ENCODE assay signal across 9 cellular contexts in the genomic region with DNA sequence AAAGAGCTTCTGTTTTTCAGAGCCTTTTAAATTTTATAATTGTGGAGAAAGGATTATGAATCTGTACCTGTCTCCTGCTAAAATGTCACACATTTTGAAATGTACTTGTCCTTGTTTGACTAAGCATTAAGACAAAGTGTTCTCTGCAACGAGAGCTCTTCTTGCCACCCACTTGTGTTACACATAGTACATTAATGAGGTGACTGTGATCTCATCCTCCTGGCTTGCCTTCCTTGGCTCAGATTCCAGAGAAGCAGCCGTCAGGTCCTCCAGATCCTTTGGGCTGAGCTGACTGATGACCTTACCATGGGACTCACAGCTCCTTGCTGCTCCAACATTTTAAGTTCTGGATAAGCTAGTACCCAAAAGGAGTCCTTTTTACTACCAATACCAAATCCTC.
A peak's percentile ranks its signal among the peaks of the same experiment; 100 is the strongest.
DNase-seq lines count a peak whose midpoint lies in the region; ATAC-seq and TF ChIP-seq lines count a peak whose summit lies in the region.
"Had no signal": no experiment of that assay in that cellular context is flagged by ENCODE, and none has a peak within 500 bp of the region (broad histone marks: within the 10 kb centered on the region; RNA-seq: fewer than 3 reads in every experiment).

No MANE protein-coding gene starts in this region.

- no peaks in the 10 kb centered on the region for H3K9me3 Mint-ChIP-seq in glutamatergic neuron (ENCODE audit: unreplicated experiment)

- no peak overlapping the region for H3K4me3 ChIP-seq in astrocyte of the cerebellum (ENCODE audit: low read depth, low read length)
- no peak overlapping the region for H3K4me3 ChIP-seq in left ventricle myocardium inferior
- no peak overlapping the region for H3K4me3 ChIP-seq in upper lobe of right lung

- no peaks in the 10 kb centered on the region for H3K4me1 Mint-ChIP-seq in glutamatergic neuron (ENCODE audit: low read depth, unreplicated experiment)

- H3K36me3 Mint-ChIP-seq in glutamatergic neuron (ENCODE audit: unreplicated experiment) = no peaks in the 10 kb centered on the region

- CTCF ChIA-PET in GM10248 (lab: Yijun Ruan, JAX) = no interaction called here

- POLR2A ChIA-PET in GM10248 (lab: Yijun Ruan, JAX) = no interaction called here

- no peaks in the 10 kb centered on the region for H3K36me3 ChIP-seq in left ventricle myocardium inferior
- no peaks in the 10 kb centered on the region for H3K36me3 ChIP-seq in upper lobe of right lung

- peaks cover 8% of the 10 kb centered on the region for H3K9me3 ChIP-seq in left ventricle myocardium inferior (replicated peaks)
- no peaks in the 10 kb centered on the region for H3K9me3 ChIP-seq in upper lobe of right lung

- intact Hi-C loops in left ventricle myocardium inferior (cut with micrococcal nuclease) = no loop called here
- intact Hi-C loops in upper lobe of right lung (cut with DNase I) = no loop called here

- peaks cover 9% of the 10 kb centered on the region for H3K4me1 ChIP-seq in left ventricle myocardium inferior
- H3K4me1 ChIP-seq in upper lobe of right lung = peaks cover 24% of the 10 kb centered on the region

- ATAC-seq in upper lobe of right lung = peak; percentile 95

- H3K27me3 ChIP-seq in left ventricle myocardium inferior (ENCODE audit: low read depth) (peaks cover 4% of the 10 kb centered on the region), upper lobe of right lung (no peaks in the 10 kb centered on the region)

- H3K4me3 Mint-ChIP-seq in glutamatergic neuron (ENCODE audit: unreplicated experiment) = no peak overlapping the region

- H3K27ac Mint-ChIP-seq in glutamatergic neuron (ENCODE audit: unreplicated experiment) = no peak overlapping the region

- in situ Hi-C loops in astrocyte of the cerebellum (cut with HindIII; ENCODE audit: low sequenced_read_pairs) = no loop called here

- DNase-seq in NCI-H2171 treated with DMSO at 0.1 percent for 48 hours (lab: John Stamatoyannopoulos, UW) = peak; percentile 38
- no peak for DNase-seq in NCI-H2171 (lab: John Stamatoyannopoulos, UW)
- peak; percentile 27 for DNase-seq in astrocyte of the cerebellum (ENCODE audit: low read depth)
- DNase-seq in left ventricle myocardium inferior = peak; percentile 48
- DNase-seq in upper lobe of right lung = peak; percentile 68
- no peak for DNase-seq in C1 segment of cervical spinal cord (lab: John Stamatoyannopoulos, UW)
- DNase-seq in glutamatergic neuron = no peak
- DNase-seq in GM10248 (ENCODE audit: extremely low spot score) = no peak
- DNase-seq: AML-193 had no signal

- no peaks in the 10 kb centered on the region for H3K27me3 Mint-ChIP-seq in glutamatergic neuron (ENCODE audit: unreplicated experiment)

- no peak for TF ChIP-seq CTCF in astrocyte of the cerebellum (IDR thresholded peaks at IDR 0.05; ENCODE audit: low read depth, low read length, missing control alignments)
- TF ChIP-seq CTCF in left ventricle myocardium inferior (IDR thresholded peaks at IDR 0.05; ENCODE audit: borderline replicate concordance) = no peak
- no peak for TF ChIP-seq CTCF in upper lobe of right lung (IDR thresholded peaks at IDR 0.05)
- TF ChIP-seq CTCF in glutamatergic neuron (IDR thresholded peaks at IDR 0.05; ENCODE audit: partially characterized antibody, unreplicated experiment) = no peak
- no peak for TF ChIP-seq CTCF in GM10248 (IDR thresholded peaks at IDR 0.05; ENCODE audit: control extremely low read depth, extremely low read depth, low read depth, missing control alignments)

- H3K27ac ChIP-seq in left ventricle myocardium inferior (replicated peaks) (peak overlapping the region; percentile 61), upper lobe of right lung (peak overlapping the region; percentile 72)

Comparison
In these comparisons a context has a peak if more than half of its experiments do, and no peak if none do; other contexts are left out.
1. DNase-seq: peak in NCI-H2171 treated with DMSO at 0.1 percent for 48 hours (single experiment), astrocyte of the cerebellum (single experiment), left ventricle myocardium inferior (single experiment) and upper lobe of right lung (single experiment); none in NCI-H2171 (single experiment), C1 segment of cervical spinal cord (0 of 14), glutamatergic neuron (single experiment) and GM10248 (single experiment).